ENCODE assay signal across 8 cellular contexts in genomic region chr16:66935319-66936011, GRCh38. TPM values are rescaled to one million over a fixed set of nuclear protein-coding genes. Genes with fewer than 3 reads are reported as not detected.
DNase-seq lines count a peak whose midpoint lies in the region; ATAC-seq and TF ChIP-seq lines count a peak whose summit lies in the region.

Gene CES2, plus strand, starts transcription at chr16:66935516. Its CDS starts 120 bp downstream, at chr16:66935636.

- H3K4me1 ChIP-seq in stomach = peaks cover 29 to 58% (median 53%) of the 10 kb centered on the region in 4 donors

- WGBS in stomach, 5 donors = 21 to 46% (median 30%) methylated on average over 19 to 44 of the region's 44 CpGs

- DNase-seq in COLO668 (lab: John Stamatoyannopoulos, UW; ENCODE audit: unreplicated experiment) = peak; percentile 39
- DNase-seq in NB4 (ENCODE audit: low read depth) = no peak
- no peak for DNase-seq in chondrocyte (ENCODE audit: low spot score)
- peak; percentile 90 to 93 for DNase-seq in left colon
- peak; percentile 86 for DNase-seq in stomach
- no peak for DNase-seq in activated effector memory CD4-positive, alpha-beta T cell treated with anti-CD3 and anti-CD28 coated beads, Interleukin-2, amount 50 U/mL, for 16 hours
- no peak for DNase-seq in NCI-H2171 treated with DMSO at 0.1 percent for 48 hours (lab: John Stamatoyannopoulos, UW)
- DNase-seq in GM10266 (ENCODE audit: extremely low spot score) = no peak

- H3K36me3 ChIP-seq in stomach = peaks cover 10 to 50% (median 43%) of the 10 kb centered on the region in 4 donors

- H3K27ac ChIP-seq in stomach = peak within 1 kb of the TSS; percentile 88 to 95 (median 94)

- H3K9me3 ChIP-seq in stomach = no peaks in the 10 kb centered on the region

- H3K27me3 ChIP-seq in stomach = no peaks in the 10 kb centered on the region

- H3K27ac Mint-ChIP-seq in chondrocyte (ENCODE audit: unreplicated experiment) = peak within 1 kb of the TSS; percentile 88

- H3K9me3 Mint-ChIP-seq in chondrocyte (ENCODE audit: low read depth) = no peaks in the 10 kb centered on the region

- TF ChIP-seq CTCF in NB4 (IDR thresholded peaks at IDR 0.05; ENCODE audit: low read depth, low read length) = no peak
- no peak for TF ChIP-seq CTCF in chondrocyte (IDR thresholded peaks at IDR 0.05)
- no peak for TF ChIP-seq CTCF in stomach (IDR thresholded peaks at IDR 0.05)
- TF ChIP-seq CTCF in GM10266 (IDR thresholded peaks at IDR 0.05; ENCODE audit: control insufficient read depth, insufficient read depth, low read depth, missing control alignments) = no peak

- peaks cover 5% of the 10 kb centered on the region for H3K36me3 Mint-ChIP-seq in chondrocyte (ENCODE audit: low read depth)

- H3K4me3 Mint-ChIP-seq in chondrocyte (ENCODE audit: unreplicated experiment) = peak within 1 kb of the TSS; percentile 95

- intact Hi-C loops in left colon (cut with DNase I, micrococcal nuclease) (no loop called here), stomach (cut with DNase I; ENCODE audit: low total_unique reads) (no loop called here)

- peak; percentile 77 for ATAC-seq in left colon

- H3K4me3 ChIP-seq in NB4 (ENCODE audit: low read depth, low read length) (peak within 1 kb of the TSS; percentile 84), stomach (peak within 1 kb of the TSS; percentile 89 to 97 (median 92))

- TF ChIP-seq POLR2A in NB4 (IDR thresholded peaks at IDR 0.05; ENCODE audit: extremely low read depth, insufficient read length) (no peak), stomach (IDR thresholded peaks at IDR 0.05) (no peak)

- no peak for TF ChIP-seq EP300 in stomach (IDR thresholded peaks at IDR 0.05)

- peaks cover 40% of the 10 kb centered on the region for H3K4me1 Mint-ChIP-seq in chondrocyte (ENCODE audit: low read depth)

- H3K27me3 Mint-ChIP-seq in chondrocyte (ENCODE audit: low read depth) = no peaks in the 10 kb centered on the region

RNA-seq across cellular contexts. Expression of gene CES2, which starts in this region (rescaled TPM):
- total RNA-seq in chondrocyte (25.2 to 27.9 TPM (median 26.0 TPM) in 3 replicates), left colon (100 to 1,000 TPM; 566 to 624 TPM), stomach (100 to 1,000 TPM in 1 of 5 donors, 10 to 100 TPM in 4; 16.9 to 893 (median 47.4) TPM)
- 10 to 100 TPM; 24.9 to 32.7 (median 26.1) TPM for polyA plus RNA-seq in stomach

Comparison
In these comparisons a context has a peak if more than half of its experiments do, and no peak if none do; other contexts are left out.
1. DNase-seq: peak in COLO668 (single experiment), left colon (2 of 2) and stomach (single experiment); none in NB4 (single experiment), chondrocyte (single experiment), activated effector memory CD4-positive, alpha-beta T cell treated with anti-CD3 and anti-CD28 coated beads, Interleukin-2, amount 50 U/mL, for 16 hours (single experiment), NCI-H2171 treated with DMSO at 0.1 percent for 48 hours (single experiment) and GM10266 (single experiment).